Comparison of ENCODE assay signal across 1 cellular context in genomic region chr1:35800167-35800889, GRCh38. TPM values are rescaled to one million over a fixed set of nuclear protein-coding genes. Genes with fewer than 3 reads are reported as not detected.
"Had no signal": no experiment of that assay in that cellular context is flagged by ENCODE, and none has a peak within 500 bp of the region (broad histone marks: within the 10 kb centered on the region; RNA-seq: fewer than 3 reads in every experiment).

No MANE protein-coding gene starts in this region.

RNA-seq across cellular contexts. Expression of gene CLSPN, which starts 30.6 kb away (rescaled TPM):
- total RNA-seq: body of pancreas had no signal
